24 cellular contexts compared by ENCODE assay signal in the genomic region with DNA sequence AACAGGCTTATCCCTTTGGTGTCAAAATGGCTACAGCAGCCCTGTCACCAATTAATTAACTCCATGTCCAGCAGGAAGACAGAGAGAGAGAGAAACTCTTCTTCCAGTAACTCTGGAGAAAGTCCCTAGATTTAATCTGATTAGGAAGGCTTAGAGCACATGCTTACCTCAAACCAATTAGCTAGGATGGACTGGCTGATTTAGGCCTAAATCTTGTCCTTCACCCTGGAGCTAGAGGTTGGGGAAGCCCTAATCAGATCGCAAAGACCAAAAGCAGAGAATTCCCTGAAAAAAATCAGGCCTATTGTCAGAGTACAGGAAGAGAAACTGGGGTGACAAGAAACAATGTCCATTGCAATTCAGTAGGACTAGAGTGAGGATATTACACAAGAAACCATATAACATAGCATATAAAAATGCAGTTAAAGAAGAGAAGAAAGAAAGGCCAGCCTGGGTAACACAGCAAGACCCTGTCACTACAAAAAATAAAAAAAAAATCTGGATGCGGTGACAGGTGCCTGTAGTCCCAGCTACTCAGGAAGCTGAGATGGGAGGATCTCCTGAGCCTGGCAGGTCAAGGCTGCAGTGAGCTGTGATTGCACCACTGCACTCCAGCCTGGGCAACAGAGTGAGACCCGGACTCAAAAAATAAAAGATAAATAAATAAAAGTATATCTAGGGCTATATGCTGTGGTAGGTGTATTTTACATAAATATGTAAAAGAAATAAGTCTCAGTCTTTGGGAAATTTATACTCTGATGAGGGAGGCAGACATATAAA. TPM values are rescaled to one million over a fixed set of nuclear protein-coding genes. Genes with fewer than 3 reads are reported as not detected.
DNase-seq lines count a peak whose midpoint lies in the region; ATAC-seq, FAIRE-seq and TF ChIP-seq lines count a peak whose summit lies in the region.
"Had no signal": no experiment of that assay in that cellular context is flagged by ENCODE, and none has a peak within 500 bp of the region (broad histone marks: within the 10 kb centered on the region; RNA-seq: fewer than 3 reads in every experiment).

No MANE protein-coding gene starts in this region.

- peak overlapping the region; percentile 94 for H3K27ac Mint-ChIP-seq in astrocyte (ENCODE audit: unreplicated experiment)
- H3K27ac Mint-ChIP-seq in neural progenitor cell: peak overlapping the region; percentile 24
- no peak overlapping the region for H3K27ac Mint-ChIP-seq in activated CD8-positive, alpha-beta T cell treated with anti-CD3 and anti-CD28 coated beads for 36 hours
- H3K27ac Mint-ChIP-seq: activated CD4-positive, alpha-beta T cell treated with anti-CD3 and anti-CD28 coated beads for 36 hours; mesothelial cell of epicardium; stimulated activated naive B cell treated with anti-CD40 and anti-IgM and Interleukin-4, amounts not matched to agents 10 μg/mL and 1 μg/mL and 100 μg/mL, for 72 hours had no signal

- H3K27me3 ChIP-seq in cardiac muscle cell (no peaks in the 10 kb centered on the region), astrocyte (ENCODE audit: insufficient read depth, low read length) (no peaks in the 10 kb centered on the region), neural progenitor cell (no peaks in the 10 kb centered on the region), uterus (no peaks in the 10 kb centered on the region)
- H3K27me3 ChIP-seq: BLaER1 treated with 17β-estradiol and CSF1 and Interleukin-3, amounts not matched to agents 10 nM and 100 nM; body of pancreas; upper lobe of left lung had no signal

- no peaks in the 10 kb centered on the region for H3K36me3 Mint-ChIP-seq in astrocyte (ENCODE audit: low read depth, unreplicated experiment)
- H3K36me3 Mint-ChIP-seq in neural progenitor cell: no peaks in the 10 kb centered on the region
- no peaks in the 10 kb centered on the region for H3K36me3 Mint-ChIP-seq in activated CD8-positive, alpha-beta T cell treated with anti-CD3 and anti-CD28 coated beads for 36 hours (ENCODE audit: low read depth)
- H3K36me3 Mint-ChIP-seq: mesothelial cell of epicardium; stimulated activated naive B cell treated with anti-CD40 and anti-IgM and Interleukin-4, amounts not matched to agents 10 μg/mL and 1 μg/mL and 100 μg/mL, for 72 hours had no signal

- H3K4me3 Mint-ChIP-seq in astrocyte (ENCODE audit: unreplicated experiment) (no peak overlapping the region), neural progenitor cell (no peak overlapping the region)
- no peak overlapping the region for H3K4me3 Mint-ChIP-seq in activated CD8-positive, alpha-beta T cell treated with anti-CD3 and anti-CD28 coated beads for 36 hours
- H3K4me3 Mint-ChIP-seq: activated CD4-positive, alpha-beta T cell treated with anti-CD3 and anti-CD28 coated beads for 36 hours; mesothelial cell of epicardium; stimulated activated naive B cell treated with anti-CD40 and anti-IgM and Interleukin-4, amounts not matched to agents 10 μg/mL and 1 μg/mL and 100 μg/mL, for 72 hours had no signal

- H3K4me2 ChIP-seq in astrocyte (ENCODE audit: low read length) (no peak overlapping the region), neural progenitor cell (no peak overlapping the region)

- H4K20me1 ChIP-seq in astrocyte (ENCODE audit: insufficient read depth, low read length): no peaks in the 10 kb centered on the region
- H4K20me1 ChIP-seq in neural progenitor cell (ENCODE audit: low read depth): peaks cover 3% of the 10 kb centered on the region
- H4K20me1 ChIP-seq: BLaER1 treated with 17β-estradiol and CSF1 and Interleukin-3, amounts not matched to agents 10 nM and 100 nM had no signal

- H3K4me1 Mint-ChIP-seq in astrocyte (ENCODE audit: low read depth, unreplicated experiment) (peaks cover 10% of the 10 kb centered on the region), neural progenitor cell (peaks cover 54% of the 10 kb centered on the region)
- H3K4me1 Mint-ChIP-seq in activated CD8-positive, alpha-beta T cell treated with anti-CD3 and anti-CD28 coated beads for 36 hours (ENCODE audit: low read depth): no peaks in the 10 kb centered on the region
- H3K4me1 Mint-ChIP-seq: activated CD4-positive, alpha-beta T cell treated with anti-CD3 and anti-CD28 coated beads for 36 hours had no signal

- CTCF ChIA-PET in activated CD8-positive, alpha-beta T cell treated with anti-CD3 and anti-CD28 coated beads for 36 hours (lab: Charles Lee): interaction anchor here (0.9 to 1.9 kb wide), 6 partner anchors 10 to 180 kb away, joined by 3 to 11 read pairs (median 3); partner anchors contain the start of gene TUBA1A

- H3F3A ChIP-seq in neural progenitor cell (ENCODE audit: low read depth): peaks cover 19% of the 10 kb centered on the region

- ATAC-seq in Right ventricle myocardium superior (ENCODE audit: poor library complexity) (no peak), sciatic nerve (no peak)
- no peak for ATAC-seq in activated CD8-positive, alpha-beta T cell treated with anti-CD3 and anti-CD28 coated beads for 36 hours
- ATAC-seq: activated CD4-positive, alpha-beta T cell treated with anti-CD3 and anti-CD28 coated beads for 36 hours; body of pancreas; stimulated activated naive B cell treated with anti-CD40 and anti-IgM and Interleukin-4, amounts not matched to agents 10 μg/mL and 1 μg/mL and 100 μg/mL, for 72 hours had no signal

- no peak for FAIRE-seq in astrocyte (lab: Jason Lieb, UNC)
- FAIRE-seq: GM19239, islet of Langerhans had no signal

- H3K27ac ChIP-seq in cardiac muscle cell: peak overlapping the region; percentile 26
- H3K27ac ChIP-seq in astrocyte (ENCODE audit: low read depth, low read length): no peak overlapping the region
- H3K27ac ChIP-seq in neural progenitor cell: no peak overlapping the region
- peak overlapping the region; percentile 79 to 88 for H3K27ac ChIP-seq in uterus

- DNase-seq in cardiac muscle cell (ENCODE audit: low read depth in 1 of 2, low spot score in 1 of 2): no peak
- no peak for DNase-seq in Right ventricle myocardium superior
- DNase-seq in astrocyte (ENCODE audit: low read depth): no peak
- peak; percentile 43 for DNase-seq in neural progenitor cell (ENCODE audit: low spot score)
- no peak for DNase-seq in uterus
- no peak for DNase-seq in NCI-H2107 (lab: John Stamatoyannopoulos, UW)
- DNase-seq in activated CD8-positive, alpha-beta T cell treated with anti-CD3 and anti-CD28 coated beads for 36 hours: no peak
- no peak for DNase-seq in sciatic nerve (ENCODE audit: low spot score)
- DNase-seq: activated CD4-positive, alpha-beta T cell treated with anti-CD3 and anti-CD28 coated beads for 36 hours; activated naive CD4-positive, alpha-beta T cell treated with Interleukin-2 at 50 U/mL for 16 hours; body of pancreas; dermis blood vessel endothelial cell; DMS53; erythroblast; KBM-7; NCI-H1417 treated with DMSO at 0.1 percent for 48 hours; NCI-H2227 treated with DMSO at 0.1 percent for 48 hours; SHP77 treated with DMSO at 0.1 percent for 48 hours; stimulated activated naive B cell treated with anti-CD40 and anti-IgM and Interleukin-4, amounts not matched to agents 10 μg/mL and 1 μg/mL and 100 μg/mL, for 72 hours; upper lobe of left lung had no signal

- no peak for TF ChIP-seq CTCF in cardiac muscle cell (IDR thresholded peaks at IDR 0.05; ENCODE audit: low read depth, low read length)
- no peak for TF ChIP-seq CTCF in astrocyte (IDR thresholded peaks at IDR 0.05; ENCODE audit: insufficient read depth, low read depth, low read length)
- TF ChIP-seq CTCF in neural progenitor cell (IDR thresholded peaks at IDR 0.05): no peak
- no peak for TF ChIP-seq CTCF in uterus (IDR thresholded peaks at IDR 0.05)
- TF ChIP-seq CTCF in activated CD8-positive, alpha-beta T cell treated with anti-CD3 and anti-CD28 coated beads for 36 hours (IDR thresholded peaks at IDR 0.05): no peak

- H3K79me2 ChIP-seq in astrocyte (ENCODE audit: insufficient read depth, low read length) (no peaks in the 10 kb centered on the region), neural progenitor cell (ENCODE audit: low read depth) (no peaks in the 10 kb centered on the region)

- no peaks in the 10 kb centered on the region for H3K27me3 Mint-ChIP-seq in astrocyte (ENCODE audit: low read depth, unreplicated experiment)
- peaks cover 10% of the 10 kb centered on the region for H3K27me3 Mint-ChIP-seq in neural progenitor cell (ENCODE audit: insufficient read depth, low read depth)
- H3K27me3 Mint-ChIP-seq in activated CD8-positive, alpha-beta T cell treated with anti-CD3 and anti-CD28 coated beads for 36 hours: no peaks in the 10 kb centered on the region
- H3K27me3 Mint-ChIP-seq: activated CD4-positive, alpha-beta T cell treated with anti-CD3 and anti-CD28 coated beads for 36 hours; stimulated activated naive B cell treated with anti-CD40 and anti-IgM and Interleukin-4, amounts not matched to agents 10 μg/mL and 1 μg/mL and 100 μg/mL, for 72 hours had no signal

- no peaks in the 10 kb centered on the region for H3K9me3 Mint-ChIP-seq in astrocyte (ENCODE audit: unreplicated experiment)
- no peaks in the 10 kb centered on the region for H3K9me3 Mint-ChIP-seq in neural progenitor cell
- no peaks in the 10 kb centered on the region for H3K9me3 Mint-ChIP-seq in activated CD8-positive, alpha-beta T cell treated with anti-CD3 and anti-CD28 coated beads for 36 hours
- H3K9me3 Mint-ChIP-seq: mesothelial cell of epicardium; stimulated activated naive B cell treated with anti-CD40 and anti-IgM and Interleukin-4, amounts not matched to agents 10 μg/mL and 1 μg/mL and 100 μg/mL, for 72 hours had no signal

- H3K9me3 ChIP-seq in cardiac muscle cell (ENCODE audit: low read depth) (no peaks in the 10 kb centered on the region), astrocyte (ENCODE audit: insufficient read depth, low read depth, low read length) (no peaks in the 10 kb centered on the region), neural progenitor cell (ENCODE audit: low read depth) (no peaks in the 10 kb centered on the region), uterus (no peaks in the 10 kb centered on the region)
- H3K9me3 ChIP-seq: BLaER1 treated with 17β-estradiol and CSF1 and Interleukin-3, amounts not matched to agents 10 nM and 100 nM; body of pancreas; upper lobe of left lung had no signal

- H3K9ac ChIP-seq in astrocyte (ENCODE audit: low read length): no peak overlapping the region
- no peak overlapping the region for H3K9ac ChIP-seq in neural progenitor cell

- intact Hi-C loops in Right ventricle myocardium superior (cut with DNase I) (no loop called here), uterus (cut with DNase I; ENCODE audit: low total_unique reads) (no loop called here), sciatic nerve (cut with DNase I) (no loop called here)
- intact Hi-C loops in activated CD8-positive, alpha-beta T cell treated with anti-CD3 and anti-CD28 coated beads for 36 hours (cut with micrococcal nuclease): no loop called here

- no peak overlapping the region for H2AFZ ChIP-seq in astrocyte (ENCODE audit: low read depth, low read length)
- H2AFZ ChIP-seq in neural progenitor cell (replicated peaks): no peak overlapping the region

- no peaks in the 10 kb centered on the region for H3K36me3 ChIP-seq in cardiac muscle cell
- H3K36me3 ChIP-seq in astrocyte (ENCODE audit: insufficient read depth, low read length): no peaks in the 10 kb centered on the region
- no peaks in the 10 kb centered on the region for H3K36me3 ChIP-seq in neural progenitor cell
- H3K36me3 ChIP-seq in uterus: no peaks in the 10 kb centered on the region
- H3K36me3 ChIP-seq: BLaER1 treated with 17β-estradiol and CSF1 and Interleukin-3, amounts not matched to agents 10 nM and 100 nM; upper lobe of left lung had no signal

- POLR2A ChIA-PET in activated CD8-positive, alpha-beta T cell treated with anti-CD3 and anti-CD28 coated beads for 36 hours (lab: Charles Lee): interaction anchor here (0.6 to 1.7 kb wide), 3 partner anchors 93 to 363 kb away, joined by 3 to 5 read pairs (median 3); no protein-coding TSS in a partner anchor

- H3K4me1 ChIP-seq in cardiac muscle cell (ENCODE audit: low read depth): peaks cover 12% of the 10 kb centered on the region
- H3K4me1 ChIP-seq in astrocyte (ENCODE audit: insufficient read depth, low read length): peaks cover 8% of the 10 kb centered on the region
- peaks cover 21% of the 10 kb centered on the region for H3K4me1 ChIP-seq in neural progenitor cell
- H3K4me1 ChIP-seq in uterus: no peaks in the 10 kb centered on the region
- H3K4me1 ChIP-seq: body of pancreas had no signal

- no peak overlapping the region for H3K4me3 ChIP-seq in cardiac muscle cell
- no peak overlapping the region for H3K4me3 ChIP-seq in astrocyte (ENCODE audit: insufficient read depth, low read depth, low read length)
- H3K4me3 ChIP-seq in neural progenitor cell: no peak overlapping the region
- H3K4me3 ChIP-seq in uterus: no peak overlapping the region
- H3K4me3 ChIP-seq: body of pancreas, upper lobe of left lung had no signal

- TF ChIP-seq POLR2A in uterus (IDR thresholded peaks at IDR 0.05): no peak

RNA-seq across cellular contexts. Expression of gene TUBA1A, which starts 34.9 kb away (rescaled TPM):
- total RNA-seq in cardiac muscle cell (509 and 1,042 TPM in 2 replicates), Right ventricle myocardium superior (88.1 TPM), astrocyte (772 and 932 TPM in 2 replicates), neural progenitor cell (ENCODE audit: low replicate concordance) (1,211 and 1,863 TPM in 2 replicates), uterus (100 to 1,000 TPM; 241 to 900 (median 352) TPM), sciatic nerve (346 TPM)
- polyA plus RNA-seq in cardiac muscle cell: 521 and 1,070 TPM in 2 replicates
- 10 to 100 TPM; 70.6 to 71.2 TPM for total RNA-seq in activated CD8-positive, alpha-beta T cell treated with anti-CD3 and anti-CD28 coated beads for 36 hours

RNA-seq across cellular contexts. Expression of gene TUBA1C, which starts 41.1 kb away (rescaled TPM):
- total RNA-seq in cardiac muscle cell: 67.0 and 151 TPM in 2 replicates
- 49.1 and 126 TPM in 2 replicates for polyA plus RNA-seq in cardiac muscle cell
- 50.9 TPM for total RNA-seq in Right ventricle myocardium superior
- 345 and 408 TPM in 2 replicates for total RNA-seq in astrocyte
- 402 and 655 TPM in 2 replicates for total RNA-seq in neural progenitor cell (ENCODE audit: low replicate concordance)
- total RNA-seq in uterus: 10 to 100 TPM; 30.7 to 90.0 (median 74.6) TPM
- total RNA-seq in activated CD8-positive, alpha-beta T cell treated with anti-CD3 and anti-CD28 coated beads for 36 hours: 100 to 1,000 TPM; 237 to 240 TPM
- 59.8 TPM for total RNA-seq in sciatic nerve

Comparison
In these comparisons a context has a peak if more than half of its experiments do, and no peak if none do; other contexts are left out.
1. H3K27ac ChIP-seq: peak in cardiac muscle cell (single experiment) and uterus (2 of 2); none in astrocyte (single experiment) and neural progenitor cell (single experiment).